In the genomic region with DNA sequence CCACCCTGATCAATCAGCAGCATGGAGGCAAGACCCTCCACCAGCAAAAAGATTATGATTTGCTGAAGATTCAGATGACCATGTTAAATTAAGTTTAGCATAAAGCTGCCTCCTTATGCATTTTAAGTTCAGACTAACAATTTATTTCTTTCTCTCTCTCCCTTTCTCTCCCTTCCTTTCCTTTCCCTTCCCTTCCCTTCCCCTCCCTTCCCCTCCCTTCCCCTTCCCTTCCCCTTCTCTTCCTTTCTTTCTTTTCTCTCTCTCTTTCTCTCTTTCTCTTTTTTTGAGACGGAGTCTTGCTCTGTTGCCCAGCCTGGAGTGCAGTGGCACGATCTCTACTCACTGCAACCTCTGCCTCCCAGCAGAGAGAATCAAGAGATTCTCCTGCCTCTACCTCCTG, we compare ENCODE assay signal across 1 cellular context.
TF ChIP-seq lines count a peak whose summit lies in the region.

No MANE protein-coding gene starts in this region.

TF ChIP-seq in WTC11, 78 proteins besides CTCF, POLR2A, EP300 and RAD21 (continued from another document):
- TF ChIP-seq, protein P1, sequence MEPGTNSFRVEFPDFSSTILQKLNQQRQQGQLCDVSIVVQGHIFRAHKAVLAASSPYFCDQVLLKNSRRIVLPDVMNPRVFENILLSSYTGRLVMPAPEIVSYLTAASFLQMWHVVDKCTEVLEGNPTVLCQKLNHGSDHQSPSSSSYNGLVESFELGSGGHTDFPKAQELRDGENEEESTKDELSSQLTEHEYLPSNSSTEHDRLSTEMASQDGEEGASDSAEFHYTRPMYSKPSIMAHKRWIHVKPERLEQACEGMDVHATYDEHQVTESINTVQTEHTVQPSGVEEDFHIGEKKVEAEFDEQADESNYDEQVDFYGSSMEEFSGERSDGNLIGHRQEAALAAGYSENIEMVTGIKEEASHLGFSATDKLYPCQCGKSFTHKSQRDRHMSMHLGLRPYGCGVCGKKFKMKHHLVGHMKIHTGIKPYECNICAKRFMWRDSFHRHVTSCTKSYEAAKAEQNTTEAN (CRISPR knock-in tag; IDR thresholded peaks at IDR 0.05): no peak
- TF ChIP-seq, protein P2, sequence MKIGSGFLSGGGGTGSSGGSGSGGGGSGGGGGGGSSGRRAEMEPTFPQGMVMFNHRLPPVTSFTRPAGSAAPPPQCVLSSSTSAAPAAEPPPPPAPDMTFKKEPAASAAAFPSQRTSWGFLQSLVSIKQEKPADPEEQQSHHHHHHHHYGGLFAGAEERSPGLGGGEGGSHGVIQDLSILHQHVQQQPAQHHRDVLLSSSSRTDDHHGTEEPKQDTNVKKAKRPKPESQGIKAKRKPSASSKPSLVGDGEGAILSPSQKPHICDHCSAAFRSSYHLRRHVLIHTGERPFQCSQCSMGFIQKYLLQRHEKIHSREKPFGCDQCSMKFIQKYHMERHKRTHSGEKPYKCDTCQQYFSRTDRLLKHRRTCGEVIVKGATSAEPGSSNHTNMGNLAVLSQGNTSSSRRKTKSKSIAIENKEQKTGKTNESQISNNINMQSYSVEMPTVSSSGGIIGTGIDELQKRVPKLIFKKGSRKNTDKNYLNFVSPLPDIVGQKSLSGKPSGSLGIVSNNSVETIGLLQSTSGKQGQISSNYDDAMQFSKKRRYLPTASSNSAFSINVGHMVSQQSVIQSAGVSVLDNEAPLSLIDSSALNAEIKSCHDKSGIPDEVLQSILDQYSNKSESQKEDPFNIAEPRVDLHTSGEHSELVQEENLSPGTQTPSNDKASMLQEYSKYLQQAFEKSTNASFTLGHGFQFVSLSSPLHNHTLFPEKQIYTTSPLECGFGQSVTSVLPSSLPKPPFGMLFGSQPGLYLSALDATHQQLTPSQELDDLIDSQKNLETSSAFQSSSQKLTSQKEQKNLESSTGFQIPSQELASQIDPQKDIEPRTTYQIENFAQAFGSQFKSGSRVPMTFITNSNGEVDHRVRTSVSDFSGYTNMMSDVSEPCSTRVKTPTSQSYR (CRISPR knock-in tag; IDR thresholded peaks at IDR 0.05): no peak
- no peak for TF ChIP-seq JUN (CRISPR knock-in tag; IDR thresholded peaks at IDR 0.05)
